ENCODE assay signal across 9 cellular contexts in genomic region chr20:64078934-64079272, GRCh38. TPM values are rescaled to one million over a fixed set of nuclear protein-coding genes. Genes with fewer than 3 reads are reported as not detected.
DNase-seq lines count a peak whose midpoint lies in the region; ATAC-seq and TF ChIP-seq lines count a peak whose summit lies in the region.
"Had no signal": no experiment of that assay in that cellular context is flagged by ENCODE, and none has a peak within 500 bp of the region (broad histone marks: within the 10 kb centered on the region; RNA-seq: fewer than 3 reads in every experiment).

No MANE protein-coding gene starts in this region.

- no TSS peak for BruUV-seq in Calu3 (replicated peaks; lab: Mats Ljungman, UMichigan)

- no peak for TF ChIP-seq POLR2A in esophagus squamous epithelium (IDR thresholded peaks at IDR 0.05)

- CTCF ChIA-PET in Calu3 (lab: Charles Lee) = interaction anchor here (0.6 to 1.2 kb wide), 2 partner anchors 10 to 1843 kb away, joined by 5 to 7 read pairs; no protein-coding TSS in a partner anchor

- H3K9me3 ChIP-seq in RWPE2 (ENCODE audit: severe bottlenecking) = no peaks in the 10 kb centered on the region
- H3K9me3 ChIP-seq in esophagus squamous epithelium = no peaks in the 10 kb centered on the region

- peaks cover 39% of the 10 kb centered on the region for H3K27me3 Mint-ChIP-seq in Calu3 (ENCODE audit: unreplicated experiment)
- H3K27me3 Mint-ChIP-seq in progenitor cell of endocrine pancreas = peaks cover 26% of the 10 kb centered on the region

- H3K9me3 Mint-ChIP-seq in Calu3 (ENCODE audit: low read depth, unreplicated experiment) (no peaks in the 10 kb centered on the region), progenitor cell of endocrine pancreas (ENCODE audit: low read depth) (no peaks in the 10 kb centered on the region)

- intact Hi-C loops in Calu3 (cut with micrococcal nuclease; ENCODE audit: unreplicated experiment) (no loop called here), esophagus squamous epithelium (cut with DNase I) (no loop called here)

- peaks cover 32% of the 10 kb centered on the region for H3K4me1 Mint-ChIP-seq in Calu3 (ENCODE audit: low read depth, unreplicated experiment)
- peaks cover 6% of the 10 kb centered on the region for H3K4me1 Mint-ChIP-seq in progenitor cell of endocrine pancreas (ENCODE audit: low read depth)

- peak overlapping the region; percentile 82 for H3K4me3 Mint-ChIP-seq in Calu3 (ENCODE audit: low read depth, unreplicated experiment)
- H3K4me3 Mint-ChIP-seq in progenitor cell of endocrine pancreas (ENCODE audit: low read depth) = peak overlapping the region; percentile 56

- DNase-seq in Calu3 (no peak), RWPE2 (ENCODE audit: low spot score) (no peak), esophagus squamous epithelium (lab: John Stamatoyannopoulos, UW) (no peak), progenitor cell of endocrine pancreas (ENCODE audit: low spot score, unreplicated experiment) (no peak), SIG-M5 (lab: John Stamatoyannopoulos, UW) (no peak), midbrain (lab: John Stamatoyannopoulos, UW) (no peak)
- no peak for DNase-seq in activated CD4-positive, CD25-positive, alpha-beta regulatory T cell treated with anti-CD3 and anti-CD28 coated beads, Interleukin-2, amount 50 U/mL, for 72 hours
- no peak for DNase-seq in activated effector memory CD4-positive, alpha-beta T cell treated with anti-CD3 and anti-CD28 coated beads, Interleukin-2, amount 50 U/mL, for 16 hours

- H3K27me3 ChIP-seq in RWPE2 (ENCODE audit: insufficient read depth, poor library complexity, severe bottlenecking) (peaks cover 6% of the 10 kb centered on the region), esophagus squamous epithelium (peaks cover 0 to 27% (median 0%) of the 10 kb centered on the region in 4 donors)

- H3K27ac Mint-ChIP-seq in Calu3 (ENCODE audit: unreplicated experiment) (peak overlapping the region; percentile 7), progenitor cell of endocrine pancreas (no peak overlapping the region)

- H3K36me3 Mint-ChIP-seq in Calu3 (ENCODE audit: insufficient read depth, unreplicated experiment) (peaks cover 30% of the 10 kb centered on the region), progenitor cell of endocrine pancreas (ENCODE audit: insufficient read depth) (no peaks in the 10 kb centered on the region)

- H3K36me3 ChIP-seq in RWPE2 (ENCODE audit: low read depth) (no peaks in the 10 kb centered on the region), esophagus squamous epithelium (peaks cover 0 to 17% (median 10%) of the 10 kb centered on the region in 3 donors)

- H3K27ac ChIP-seq in RWPE2 (ENCODE audit: poor library complexity, severe bottlenecking) = peak overlapping the region; percentile 38
- H3K27ac ChIP-seq in esophagus squamous epithelium = peak overlapping the region; percentile 64 to 91 (median 84)

- H3K4me1 ChIP-seq in RWPE2 (ENCODE audit: insufficient read depth, poor library complexity, severe bottlenecking) (peaks cover 10% of the 10 kb centered on the region), esophagus squamous epithelium (peaks cover 26 to 86% (median 41%) of the 10 kb centered on the region in 3 donors)

- ATAC-seq in RWPE2 (ENCODE audit: low read depth) = no peak

- H3K4me3 ChIP-seq in RWPE2 (ENCODE audit: severe bottlenecking) (peak overlapping the region; percentile 85), esophagus squamous epithelium (peak overlapping the region; percentile 59 to 89 (median 77))

- 0% methylated on average over 2 of the region's 4 CpGs; no CpG with 5 or more reads in 1 of the 2 donors for WGBS in esophagus squamous epithelium, 2 donors

- TF ChIP-seq CTCF in Calu3 (IDR thresholded peaks at IDR 0.05; ENCODE audit: unreplicated experiment) = no peak
- TF ChIP-seq CTCF in RWPE2 (IDR thresholded peaks at IDR 0.05; ENCODE audit: poor library complexity, severe bottlenecking) = no peak
- TF ChIP-seq CTCF in esophagus squamous epithelium (IDR thresholded peaks at IDR 0.05) = no peak
- no peak for TF ChIP-seq CTCF in progenitor cell of endocrine pancreas (IDR thresholded peaks at IDR 0.05; ENCODE audit: unreplicated experiment)

RNA-seq across cellular contexts. Expression of gene RGS19, which starts 0.4 kb away (rescaled TPM):
- total RNA-seq in Calu3 (2022) (17.2 and 17.8 TPM in 2 replicates), esophagus squamous epithelium (10 to 100 TPM in 3 of 4 donors, 1 to 10 TPM in 1; 7.4 to 14.4 (median 11.0) TPM), progenitor cell of endocrine pancreas (6.5 and 7.6 TPM in 2 replicates)

RNA-seq across cellular contexts. Expression of gene OPRL1, which starts 1.0 kb away (rescaled TPM):
- total RNA-seq in Calu3 (2022) (0.17 and 0.33 TPM in 2 replicates), esophagus squamous epithelium (under 1 TPM in 3 of 4 donors, not detected in 1; 0.34 to 0.91 (median 0.76) TPM), progenitor cell of endocrine pancreas (1.5 TPM in 2 replicates)

RNA-seq across cellular contexts. Expression of gene LKAAEAR1, which starts 5.3 kb away (rescaled TPM):
- total RNA-seq in Calu3 (2022) (not detected in 2 replicates), esophagus squamous epithelium (not detected), progenitor cell of endocrine pancreas (not detected in 2 replicates)
- total RNA-seq: mucosa of gallbladder had no signal

RNA-seq across cellular contexts. Expression of gene TCEA2, which starts 15.9 kb away (rescaled TPM):
- total RNA-seq in Calu3 (2022) (39.9 and 43.7 TPM in 2 replicates), esophagus squamous epithelium (10 to 100 TPM in 2 of 4 donors, 1 to 10 TPM in 2; 1.8 to 25.2 (median 8.9) TPM), progenitor cell of endocrine pancreas (86.7 and 92.7 TPM in 2 replicates)

RNA-seq across cellular contexts. Expression of gene NPBWR2, which starts 28.5 kb away (rescaled TPM):
- total RNA-seq in Calu3 (2022) (not detected in 2 replicates), esophagus squamous epithelium (not detected), progenitor cell of endocrine pancreas (not detected in 2 replicates)
- total RNA-seq: mucosa of gallbladder had no signal
